In the genomic region with DNA sequence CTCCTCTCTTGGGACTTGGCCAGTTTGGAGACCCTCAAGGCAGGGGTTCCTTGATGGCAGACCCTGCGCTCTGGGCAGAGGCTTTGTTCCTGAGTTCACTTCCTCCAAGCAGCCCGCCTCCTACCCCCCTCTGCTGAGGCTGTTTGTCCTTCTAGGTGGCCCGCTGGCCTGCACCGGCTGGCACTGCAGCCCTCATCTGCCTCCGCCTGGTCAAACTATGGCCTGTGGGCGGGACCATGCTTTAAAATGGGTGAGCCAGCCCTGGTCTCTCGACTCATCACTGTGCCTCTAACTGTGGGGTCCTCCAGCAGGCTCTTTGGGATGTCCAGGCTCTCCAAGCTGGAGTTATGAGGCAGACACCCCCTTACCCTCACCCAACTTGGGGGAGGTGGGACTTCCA, we compare ENCODE assay signal across 16 cellular contexts.
DNase-seq lines count a peak whose midpoint lies in the region; ATAC-seq and TF ChIP-seq lines count a peak whose summit lies in the region.
"Had no signal": no experiment of that assay in that cellular context is flagged by ENCODE, and none has a peak within 500 bp of the region (broad histone marks: within the 10 kb centered on the region; RNA-seq: fewer than 3 reads in every experiment).

No MANE protein-coding gene starts in this region.

- no peaks in the 10 kb centered on the region for H4K20me1 ChIP-seq in GM23338 (replicated peaks; ENCODE audit: insufficient read depth)

- H3F3A ChIP-seq in GM23338 (replicated peaks; ENCODE audit: low read depth), result no peaks in the 10 kb centered on the region

- POLR2A ChIA-PET in activated CD4-positive, alpha-beta memory T cell treated with anti-CD3 and anti-CD28 coated beads, Interleukin-2, amount 10 ng/mL, durations not matched to agents 7 days and 5 days (lab: Charles Lee), result no interaction called here
- POLR2A ChIA-PET in activated CD4-positive, alpha-beta memory T cell treated with anti-CD3 and anti-CD28 coated beads for 36 hours (lab: Charles Lee), result no interaction called here
- POLR2A ChIA-PET in Panc1 (lab: Charles Lee), result no interaction called here
- POLR2A ChIA-PET in MCF 10A (lab: Yijun Ruan, JAX), result no interaction called here
- POLR2A ChIA-PET in HEK293T (lab: Yijun Ruan, JAX), result no interaction called here

- no peaks in the 10 kb centered on the region for H3K9me3 Mint-ChIP-seq in activated CD4-positive, alpha-beta memory T cell treated with anti-CD3 and anti-CD28 coated beads, Interleukin-2, amount 10 ng/mL, durations not matched to agents 7 days and 5 days
- no peaks in the 10 kb centered on the region for H3K9me3 Mint-ChIP-seq in activated CD4-positive, alpha-beta memory T cell treated with anti-CD3 and anti-CD28 coated beads for 36 hours
- peaks cover 3% of the 10 kb centered on the region; the same call in 1 of the 3 replicates for H3K9me3 Mint-ChIP-seq in GM23338
- no peaks in the 10 kb centered on the region for H3K9me3 Mint-ChIP-seq in neural crest cell
- no peaks in the 10 kb centered on the region for H3K9me3 Mint-ChIP-seq in MCF 10A (ENCODE audit: unreplicated experiment)
- H3K9me3 Mint-ChIP-seq: CD4-positive, alpha-beta T cell; HFFc6; IgD-negative memory B cell had no signal

- BruUV-seq in Panc1 (replicated peaks; lab: Mats Ljungman, UMichigan) (no TSS peak), MCF 10A (replicated peaks; lab: Mats Ljungman, UMichigan) (no TSS peak)

- H2AFZ ChIP-seq in GM23338, result no peak overlapping the region

- in situ Hi-C loops in Panc1 (cut with HindIII; ENCODE audit: low pct_unique_long_range_greater_than_20kb, low sequenced_read_pairs), result no loop called here

- H3K27me3 Mint-ChIP-seq in activated CD4-positive, alpha-beta memory T cell treated with anti-CD3 and anti-CD28 coated beads, Interleukin-2, amount 10 ng/mL, durations not matched to agents 7 days and 5 days, result peaks cover 40% of the 10 kb centered on the region
- peaks cover 10% of the 10 kb centered on the region for H3K27me3 Mint-ChIP-seq in activated CD4-positive, alpha-beta memory T cell treated with anti-CD3 and anti-CD28 coated beads for 36 hours
- H3K27me3 Mint-ChIP-seq in GM23338 (ENCODE audit: insufficient read depth, low read depth, poor library complexity), result peaks cover 3% of the 10 kb centered on the region
- H3K27me3 Mint-ChIP-seq in neural crest cell (ENCODE audit: low read depth), result peaks cover 5% of the 10 kb centered on the region
- H3K27me3 Mint-ChIP-seq in MCF 10A (ENCODE audit: insufficient read depth, unreplicated experiment), result peaks cover 58% of the 10 kb centered on the region

- ATAC-seq in GM23338 (peak; percentile 42), Panc1 (peak; percentile 48; the same call in 1 of the 2 replicates)

- no peaks in the 10 kb centered on the region for H3K36me3 Mint-ChIP-seq in activated CD4-positive, alpha-beta memory T cell treated with anti-CD3 and anti-CD28 coated beads, Interleukin-2, amount 10 ng/mL, durations not matched to agents 7 days and 5 days (ENCODE audit: low read depth)
- no peaks in the 10 kb centered on the region for H3K36me3 Mint-ChIP-seq in activated CD4-positive, alpha-beta memory T cell treated with anti-CD3 and anti-CD28 coated beads for 36 hours
- H3K36me3 Mint-ChIP-seq in GM23338 (ENCODE audit: low read depth) (no peaks in the 10 kb centered on the region), neural crest cell (ENCODE audit: low read depth) (no peaks in the 10 kb centered on the region), MCF 10A (ENCODE audit: insufficient read depth, unreplicated experiment) (no peaks in the 10 kb centered on the region)

- H3K4me2 ChIP-seq in GM23338, result no peak overlapping the region

- no peaks in the 10 kb centered on the region for H3K9me2 ChIP-seq in GM23338 (ENCODE audit: insufficient read depth)

- H3K4me3 ChIP-seq in GM23338 (no peak overlapping the region), Panc1 (ENCODE audit: low read depth in 2 of 2, low read length in 2 of 2) (no peak overlapping the region)

- intact Hi-C loops in activated CD4-positive, alpha-beta memory T cell treated with anti-CD3 and anti-CD28 coated beads for 36 hours (cut with micrococcal nuclease), result no loop called here
- intact Hi-C loops in Panc1 (cut with micrococcal nuclease; ENCODE audit: unreplicated experiment), result no loop called here
- intact Hi-C loops in MCF 10A (cut with micrococcal nuclease), result no loop called here

- CTCF ChIA-PET in activated CD4-positive, alpha-beta memory T cell treated with anti-CD3 and anti-CD28 coated beads, Interleukin-2, amount 10 ng/mL, durations not matched to agents 7 days and 5 days (lab: Charles Lee), result no interaction called here
- CTCF ChIA-PET in activated CD4-positive, alpha-beta memory T cell treated with anti-CD3 and anti-CD28 coated beads for 36 hours (lab: Charles Lee), result no interaction called here
- CTCF ChIA-PET in Panc1 (lab: Charles Lee) (no interaction called here), MCF 10A (lab: Yijun Ruan, JAX) (no interaction called here), HEK293T (lab: Yijun Ruan, JAX) (no interaction called here)

- no peaks in the 10 kb centered on the region for H3K36me3 ChIP-seq in GM23338 (ENCODE audit: insufficient read depth)
- no peaks in the 10 kb centered on the region for H3K36me3 ChIP-seq in Panc1 (ENCODE audit: control insufficient read depth, insufficient read depth, low read length)

- H3K27ac Mint-ChIP-seq in activated CD4-positive, alpha-beta memory T cell treated with anti-CD3 and anti-CD28 coated beads, Interleukin-2, amount 10 ng/mL, durations not matched to agents 7 days and 5 days, result no peak overlapping the region
- no peak overlapping the region for H3K27ac Mint-ChIP-seq in activated CD4-positive, alpha-beta memory T cell treated with anti-CD3 and anti-CD28 coated beads for 36 hours
- H3K27ac Mint-ChIP-seq in GM23338 (no peak overlapping the region), neural crest cell (ENCODE audit: unreplicated experiment) (peak overlapping the region; percentile 12), MCF 10A (ENCODE audit: low read depth, unreplicated experiment) (no peak overlapping the region)
- H3K27ac Mint-ChIP-seq: B cell; CD4-positive, alpha-beta T cell; HFFc6 had no signal

- peaks cover 6% of the 10 kb centered on the region; the same call in 1 of the 2 replicates for H3K4me1 ChIP-seq in GM23338 (ENCODE audit: insufficient read depth)
- H3K4me1 ChIP-seq in Panc1 (ENCODE audit: control insufficient read depth, insufficient read depth, low read length), result no peaks in the 10 kb centered on the region
- H3K4me1 ChIP-seq: Caco-2 had no signal

- no peak overlapping the region for H3K4me3 Mint-ChIP-seq in activated CD4-positive, alpha-beta memory T cell treated with anti-CD3 and anti-CD28 coated beads, Interleukin-2, amount 10 ng/mL, durations not matched to agents 7 days and 5 days
- no peak overlapping the region for H3K4me3 Mint-ChIP-seq in activated CD4-positive, alpha-beta memory T cell treated with anti-CD3 and anti-CD28 coated beads for 36 hours
- H3K4me3 Mint-ChIP-seq in GM23338 (no peak overlapping the region), neural crest cell (no peak overlapping the region), MCF 10A (ENCODE audit: unreplicated experiment) (no peak overlapping the region)
- H3K4me3 Mint-ChIP-seq: B cell; CD4-positive, alpha-beta T cell; HFFc6; IgD-negative memory B cell had no signal

- no peaks in the 10 kb centered on the region for H3K79me2 ChIP-seq in GM23338 (replicated peaks; ENCODE audit: insufficient read depth)

- 0 out of 2 replicates have a peak, but pooled peaks cover 6% of the 10 kb centered on the region for H3K27me3 ChIP-seq in GM23338 (ENCODE audit: insufficient read depth)
- peaks cover 16% of the 10 kb centered on the region for H3K27me3 ChIP-seq in Panc1 (ENCODE audit: control insufficient read depth, insufficient read depth, low read length)

- no peak for TF ChIP-seq CTCF in GM23338 (conservative IDR thresholded peaks at IDR 0.05; ENCODE audit: low read depth in 2 of 2)
- TF ChIP-seq CTCF in Panc1 (IDR thresholded peaks at IDR 0.05), result no peak
- no peak for TF ChIP-seq CTCF in neural crest cell (conservative IDR thresholded peaks at IDR 0.05)
- TF ChIP-seq CTCF in MCF 10A (IDR thresholded peaks at IDR 0.05; ENCODE audit: unreplicated experiment), result no peak

- no peaks in the 10 kb centered on the region for H3K4me1 Mint-ChIP-seq in activated CD4-positive, alpha-beta memory T cell treated with anti-CD3 and anti-CD28 coated beads, Interleukin-2, amount 10 ng/mL, durations not matched to agents 7 days and 5 days
- no peaks in the 10 kb centered on the region for H3K4me1 Mint-ChIP-seq in activated CD4-positive, alpha-beta memory T cell treated with anti-CD3 and anti-CD28 coated beads for 36 hours (ENCODE audit: low read depth)
- H3K4me1 Mint-ChIP-seq in GM23338, result peaks cover 11% of the 10 kb centered on the region
- H3K4me1 Mint-ChIP-seq in neural crest cell, result peaks cover 10% of the 10 kb centered on the region
- H3K4me1 Mint-ChIP-seq in MCF 10A (ENCODE audit: insufficient read depth, unreplicated experiment), result no peaks in the 10 kb centered on the region
- H3K4me1 Mint-ChIP-seq: B cell, IgD-negative memory B cell had no signal

- peak; percentile 10 for DNase-seq in activated CD4-positive, alpha-beta memory T cell treated with anti-CD3 and anti-CD28 coated beads, Interleukin-2, amount 10 ng/mL, durations not matched to agents 7 days and 5 days
- no peak for DNase-seq in activated CD4-positive, alpha-beta memory T cell treated with anti-CD3 and anti-CD28 coated beads for 36 hours
- DNase-seq in GM23338 (ENCODE audit: low spot score) (no peak), Panc1 (ENCODE audit: low read depth, low spot score) (no peak), neural crest cell (ENCODE audit: low read depth, low spot score) (no peak), MCF 10A (ENCODE audit: unreplicated experiment) (no peak), HEK293T (ENCODE audit: extremely low spot score) (no peak)
- DNase-seq in effector CD4-positive, alpha-beta T cell, result no peak
- DNase-seq: Caco-2; CD4-positive, alpha-beta T cell; HCEC 1CT; HFFc6 had no signal

- no peak overlapping the region for H3K27ac ChIP-seq in GM23338 (ENCODE audit: low read depth)
- H3K27ac ChIP-seq in Panc1 (ENCODE audit: low read length), result no peak overlapping the region
- H3K27ac ChIP-seq: 22Rv1, C4-2B had no signal

- H3K9me3 ChIP-seq in Panc1 (ENCODE audit: control insufficient read depth, insufficient read depth, low read depth, low read length), result no peaks in the 10 kb centered on the region
- H3K9me3 ChIP-seq: Caco-2 had no signal

TF ChIP-seq in GM23338, 12 proteins besides CTCF, POLR2A, EP300 and RAD21 (continues in another document):
- no peak for TF ChIP-seq CREB1 (CRISPR knock-in tag; IDR thresholded peaks at IDR 0.05; ENCODE audit: low read depth)

TF ChIP-seq in HEK293T, 16 proteins besides CTCF, POLR2A, EP300 and RAD21 (continues in another document):
- TF ChIP-seq PKNOX1 (IDR thresholded peaks at IDR 0.05) (no peak), FOXA1 (IDR thresholded peaks at IDR 0.05) (no peak)
